8 cellular contexts compared by ENCODE assay signal in genomic region chr10:103679096-103679790, GRCh38.
A peak's percentile ranks its signal among the peaks of the same experiment; 100 is the strongest.
DNase-seq lines count a peak whose midpoint lies in the region; ATAC-seq and FAIRE-seq lines count a peak whose summit lies in the region.

No MANE protein-coding gene starts in this region.

- DNase-seq in astrocyte of the hippocampus (ENCODE audit: low read depth, low spot score) = peak; percentile 52
- DNase-seq in stimulated activated naive B cell treated with anti-CD40 and anti-IgM and Interleukin-4, amounts not matched to agents 10 μg/mL and 1 μg/mL and 100 μg/mL, for 72 hours = no peak
- no peak for DNase-seq in hepatic stellate cell (ENCODE audit: low spot score)
- DNase-seq in NCI-H187 (lab: John Stamatoyannopoulos, UW) = no peak
- DNase-seq in SHP77 treated with DMSO at 0.1 percent for 48 hours (lab: John Stamatoyannopoulos, UW) = no peak
- no peak for DNase-seq in urothelium cell line (ENCODE audit: low spot score)

- peak overlapping the region in 1 of 2 donors; percentile 30 for H3K4me3 Mint-ChIP-seq in stimulated activated naive B cell treated with anti-CD40 and anti-IgM and Interleukin-4, amounts not matched to agents 10 μg/mL and 1 μg/mL and 100 μg/mL, for 72 hours

- H3K27me3 Mint-ChIP-seq in stimulated activated naive B cell treated with anti-CD40 and anti-IgM and Interleukin-4, amounts not matched to agents 10 μg/mL and 1 μg/mL and 100 μg/mL, for 72 hours = no peaks in the 10 kb centered on the region

- peaks cover 0 to 2% of the 10 kb centered on the region in 2 donors for H3K36me3 Mint-ChIP-seq in stimulated activated naive B cell treated with anti-CD40 and anti-IgM and Interleukin-4, amounts not matched to agents 10 μg/mL and 1 μg/mL and 100 μg/mL, for 72 hours

- no peak for FAIRE-seq in urothelium cell line (lab: Jason Lieb, UNC)

- H3K9me3 Mint-ChIP-seq in stimulated activated naive B cell treated with anti-CD40 and anti-IgM and Interleukin-4, amounts not matched to agents 10 μg/mL and 1 μg/mL and 100 μg/mL, for 72 hours = no peaks in the 10 kb centered on the region

- peak overlapping the region; percentile 37 for H3K27ac Mint-ChIP-seq in stimulated activated naive B cell treated with anti-CD40 and anti-IgM and Interleukin-4, amounts not matched to agents 10 μg/mL and 1 μg/mL and 100 μg/mL, for 72 hours

- peaks cover 25 to 34% of the 10 kb centered on the region in 2 donors for H3K4me1 Mint-ChIP-seq in stimulated activated naive B cell treated with anti-CD40 and anti-IgM and Interleukin-4, amounts not matched to agents 10 μg/mL and 1 μg/mL and 100 μg/mL, for 72 hours

- ATAC-seq in GM19023 (IDR thresholded peaks at IDR 0.05; ENCODE audit: unreplicated experiment) (peak; percentile 69), HG02852 (IDR thresholded peaks at IDR 0.05; ENCODE audit: unreplicated experiment) (peak; percentile 78)
- ATAC-seq in stimulated activated naive B cell treated with anti-CD40 and anti-IgM and Interleukin-4, amounts not matched to agents 10 μg/mL and 1 μg/mL and 100 μg/mL, for 72 hours (replicated peaks) = peak; percentile 35 to 38
